In genomic region chr2:186599186-186599778, GRCh38 we compare ENCODE assay signal across 31 cellular contexts. TPM values are rescaled to one million over a fixed set of nuclear protein-coding genes. Genes with fewer than 3 reads are reported as not detected.
A peak's percentile ranks its signal among the peaks of the same experiment; 100 is the strongest.
DNase-seq lines count a peak whose midpoint lies in the region; ATAC-seq, FAIRE-seq and TF ChIP-seq lines count a peak whose summit lies in the region.
"Had no signal": no experiment of that assay in that cellular context is flagged by ENCODE, and none has a peak within 500 bp of the region (broad histone marks: within the 10 kb centered on the region; RNA-seq: fewer than 3 reads in every experiment).

No MANE protein-coding gene starts in this region.

- H3K36me3 ChIP-seq in ACC112 (ENCODE audit: insufficient read depth, low read length) (peaks cover 6% of the 10 kb centered on the region; the same call in 1 of the 2 replicates), adipocyte (ENCODE audit: control insufficient read depth, insufficient read depth, low read length, severe bottlenecking) (peaks cover 20% of the 10 kb centered on the region), H1 (ENCODE audit: control insufficient read depth in 2 of 4, insufficient read depth in 4 of 4, low read length in 3 of 4) (no peaks in the 10 kb centered on the region; a peak in 1 of 8 replicates), neural progenitor cell (no peaks in the 10 kb centered on the region)
- H3K36me3 ChIP-seq: BE2C, HAP-1, ovary had no signal

- H4K20me1 ChIP-seq in H1 (replicated peaks in 1 of 2; ENCODE audit: control insufficient read depth in 1 of 2, insufficient read depth in 2 of 2, low read length in 2 of 2) = peaks cover 0 to 2% of the 10 kb centered on the region in 2 experiments
- peaks cover 9% of the 10 kb centered on the region for H4K20me1 ChIP-seq in neural progenitor cell (ENCODE audit: low read depth)

- no peak overlapping the region for H3K18ac ChIP-seq in H1 (ENCODE audit: extremely low read depth, low read length)

- no peak overlapping the region for H2AFZ ChIP-seq in ACC112 (ENCODE audit: low read length, unreplicated experiment)
- no peak overlapping the region for H2AFZ ChIP-seq in H1 (ENCODE audit: low read length)
- H2AFZ ChIP-seq in neural progenitor cell (replicated peaks) = no peak overlapping the region
- H2AFZ ChIP-seq: hepatocyte had no signal

- no peak overlapping the region for H3K14ac ChIP-seq in H1 (ENCODE audit: insufficient read length)

- H3K9me3 ChIP-seq in adipocyte (ENCODE audit: control insufficient read depth, low read length) = no peaks in the 10 kb centered on the region
- no peaks in the 10 kb centered on the region for H3K9me3 ChIP-seq in H1 (ENCODE audit: insufficient read depth in 2 of 2, low read depth in 1 of 2, low read length in 1 of 2)
- no peaks in the 10 kb centered on the region for H3K9me3 ChIP-seq in neural progenitor cell (ENCODE audit: low read depth)
- H3K9me3 ChIP-seq: BE2C, HAP-1, ovary, Peyer's patch, SJSA1, stomach, upper lobe of left lung had no signal

- H3K23me2 ChIP-seq in H1 (ENCODE audit: low read depth, low read length) = no peaks in the 10 kb centered on the region

- H3K23ac ChIP-seq in H1 (ENCODE audit: insufficient read length) = no peak overlapping the region

- H3K4me2 ChIP-seq in H1 (ENCODE audit: insufficient read depth in 1 of 2, low read depth in 2 of 2, low read length in 2 of 2) = no peak overlapping the region
- H3K4me2 ChIP-seq in neural progenitor cell = peak overlapping the region; percentile 36
- H3K4me2 ChIP-seq: hepatocyte had no signal

- H3K4me1 Mint-ChIP-seq in neural progenitor cell (peaks cover 31% of the 10 kb centered on the region), glutamatergic neuron (ENCODE audit: low read depth, unreplicated experiment) (no peaks in the 10 kb centered on the region)
- H3K4me1 Mint-ChIP-seq in activated T-helper 17 cell treated with anti-CD3 and anti-CD28 coated beads, Interleukin-2, amount 50 U/mL, for 72 hours = peaks cover 5% of the 10 kb centered on the region

- no peak overlapping the region for H4K91ac ChIP-seq in H1 (replicated peaks; ENCODE audit: insufficient read length, low read length)

- no peak for TF ChIP-seq CTCF in H1 (IDR thresholded peaks at IDR 0.05; ENCODE audit: control extremely low read depth in 1 of 3, insufficient read depth in 1 of 3, low read depth in 1 of 3, low read length in 3 of 3)
- TF ChIP-seq CTCF in neural progenitor cell (IDR thresholded peaks at IDR 0.05) = no peak
- no peak for TF ChIP-seq CTCF in glutamatergic neuron (IDR thresholded peaks at IDR 0.05; ENCODE audit: partially characterized antibody, unreplicated experiment)

- peaks cover 32% of the 10 kb centered on the region for H3F3A ChIP-seq in neural progenitor cell (ENCODE audit: low read depth)

- TF ChIP-seq EP300 in H1 (IDR thresholded peaks at IDR 0.05; ENCODE audit: borderline replicate concordance in 1 of 2, low read depth in 2 of 2, low read length in 2 of 2) = no peak

- CTCF ChIA-PET in H1 (lab: Charles Lee; ENCODE audit: partially characterized antibody) = interaction anchor here (1.4 kb wide), 1 partner anchor 22 kb away, joined by 4 read pairs; no protein-coding TSS in a partner anchor

- H3K4me1 ChIP-seq in ACC112 (ENCODE audit: control insufficient read depth, insufficient read depth, low read length, unreplicated experiment) = peaks cover 34% of the 10 kb centered on the region
- peaks cover 30% of the 10 kb centered on the region for H3K4me1 ChIP-seq in adipocyte (ENCODE audit: control insufficient read depth, insufficient read depth, low read length)
- peaks cover 2 to 6% (median 4%) of the 10 kb centered on the region in 4 experiments; a peak in 4 of 7 replicates for H3K4me1 ChIP-seq in H1 (replicated peaks in 1 of 4; ENCODE audit: control insufficient read depth in 3 of 4, insufficient read depth in 4 of 4, low read length in 3 of 4)
- H3K4me1 ChIP-seq in neural progenitor cell = peaks cover 69% of the 10 kb centered on the region
- H3K4me1 ChIP-seq: BE2C had no signal

- TF ChIP-seq RAD21 in H1 (IDR thresholded peaks at IDR 0.05 in 1 of 2, conservative IDR thresholded peaks at IDR 0.05 in 1 of 2; ENCODE audit: low read depth in 2 of 2, low read length in 2 of 2) = no peak

- no peak overlapping the region for H2BK5ac ChIP-seq in H1 (ENCODE audit: low read depth, low read length)

- DNase-seq in adipocyte (ENCODE audit: low read depth) (no peak), H1 (ENCODE audit: low read depth in 1 of 2, low spot score in 2 of 2) (no peak), neural progenitor cell (ENCODE audit: low spot score) (no peak), glutamatergic neuron (no peak), HCEC 1CT (no peak)
- DNase-seq: activated CD8-positive, alpha-beta memory T cell treated with anti-CD3 and anti-CD28 coated beads for 24 hours; activated naive CD4-positive, alpha-beta T cell; activated T-cell treated with anti-CD3 and anti-CD28 coated beads, Interleukin-2, amount 50 U/mL, for 24 hours; BE2C; COR-L47; DMS79; GF-D8; naive thymus-derived CD8-positive, alpha-beta T cell; NCI-H1092 treated with DMSO at 0.1 percent for 48 hours; NCI-H187 treated with DMSO at 0.1 percent for 48 hours; NCI-H526; ovary; Peyer's patch; stomach; upper lobe of left lung had no signal

- H2BK20ac ChIP-seq in H1 (ENCODE audit: low read length) = no peak overlapping the region

- H3K56ac ChIP-seq in H1 (replicated peaks; ENCODE audit: insufficient read length, low read depth, low read length) = no peak overlapping the region

- H2BK12ac ChIP-seq in H1 (ENCODE audit: low read depth, low read length) = no peak overlapping the region

- no peak overlapping the region for H4K5ac ChIP-seq in H1 (ENCODE audit: insufficient read length, low read depth, low read length)

- H3K4me3 ChIP-seq in ACC112 (ENCODE audit: low read depth, low read length) (no peak overlapping the region), adipocyte (ENCODE audit: low read length) (peak overlapping the region; percentile 3), H1 (ENCODE audit: extremely low read depth in 1 of 4, insufficient read depth in 2 of 4, low read depth in 3 of 4, low read length in 4 of 4) (no peak overlapping the region), neural progenitor cell (no peak overlapping the region)
- H3K4me3 ChIP-seq: cardiac muscle cell, HAP-1, hepatocyte, ovary, Peyer's patch, SJSA1, stomach, upper lobe of left lung had no signal

- H3K27me3 Mint-ChIP-seq in neural progenitor cell (ENCODE audit: insufficient read depth, low read depth) (no peaks in the 10 kb centered on the region), glutamatergic neuron (ENCODE audit: unreplicated experiment) (no peaks in the 10 kb centered on the region)
- no peaks in the 10 kb centered on the region for H3K27me3 Mint-ChIP-seq in activated T-helper 17 cell treated with anti-CD3 and anti-CD28 coated beads, Interleukin-2, amount 50 U/mL, for 72 hours
- H3K27me3 Mint-ChIP-seq: activated T-cell treated with anti-CD3 and anti-CD28 coated beads, Interleukin-2, amount 50 U/mL, for 24 hours; naive thymus-derived CD8-positive, alpha-beta T cell had no signal

- POLR2A ChIA-PET in H1 (lab: Charles Lee; ENCODE audit: partially characterized antibody) = interaction anchor here (2.5 kb wide), 1 partner anchor 9 kb away, joined by 10 read pairs; the partner anchor contains the start of gene ITGAV

- no peak overlapping the region for H2AK5ac ChIP-seq in H1 (ENCODE audit: low read depth, low read length)

- no peaks in the 10 kb centered on the region for H3K9me3 Mint-ChIP-seq in neural progenitor cell
- peaks cover 2% of the 10 kb centered on the region for H3K9me3 Mint-ChIP-seq in glutamatergic neuron (ENCODE audit: unreplicated experiment)
- no peaks in the 10 kb centered on the region for H3K9me3 Mint-ChIP-seq in activated T-helper 17 cell treated with anti-CD3 and anti-CD28 coated beads, Interleukin-2, amount 50 U/mL, for 72 hours
- H3K9me3 Mint-ChIP-seq: activated T-cell treated with anti-CD3 and anti-CD28 coated beads, Interleukin-2, amount 50 U/mL, for 24 hours; naive thymus-derived CD8-positive, alpha-beta T cell had no signal

- H3K4me3 Mint-ChIP-seq in neural progenitor cell (no peak overlapping the region), glutamatergic neuron (ENCODE audit: unreplicated experiment) (no peak overlapping the region)
- H3K4me3 Mint-ChIP-seq in activated T-helper 17 cell treated with anti-CD3 and anti-CD28 coated beads, Interleukin-2, amount 50 U/mL, for 72 hours = no peak overlapping the region
- H3K4me3 Mint-ChIP-seq: activated T-cell treated with anti-CD3 and anti-CD28 coated beads, Interleukin-2, amount 50 U/mL, for 24 hours; naive thymus-derived CD8-positive, alpha-beta T cell had no signal

- no peaks in the 10 kb centered on the region for H3K79me1 ChIP-seq in H1 (ENCODE audit: low read depth, low read length)

- H3K9ac ChIP-seq in adipocyte (ENCODE audit: low read length) = peak overlapping the region; percentile 3
- no peak overlapping the region for H3K9ac ChIP-seq in H1 (replicated peaks in 1 of 4; ENCODE audit: extremely low read depth in 1 of 4, low read depth in 3 of 4, low read length in 3 of 4)
- no peak overlapping the region for H3K9ac ChIP-seq in neural progenitor cell

- FAIRE-seq in H1 (lab: Jason Lieb, UNC) = peak; percentile 19
- FAIRE-seq: A204.1, HepG2 had no signal

- H3K27ac Mint-ChIP-seq in neural progenitor cell = no peak overlapping the region
- H3K27ac Mint-ChIP-seq in glutamatergic neuron (ENCODE audit: unreplicated experiment) = no peak overlapping the region
- H3K27ac Mint-ChIP-seq in activated T-helper 17 cell treated with anti-CD3 and anti-CD28 coated beads, Interleukin-2, amount 50 U/mL, for 72 hours = no peak overlapping the region
- H3K27ac Mint-ChIP-seq: activated T-cell treated with anti-CD3 and anti-CD28 coated beads, Interleukin-2, amount 50 U/mL, for 24 hours had no signal

- no peak overlapping the region for H2BK120ac ChIP-seq in H1 (replicated peaks; ENCODE audit: low read depth, low read length)

- H3K4ac ChIP-seq in H1 (replicated peaks; ENCODE audit: insufficient read length, low read depth, low read length) = no peak overlapping the region

- H3K79me2 ChIP-seq in ACC112 (ENCODE audit: control insufficient read depth, insufficient read depth, low read length, unreplicated experiment) = peaks cover 70% of the 10 kb centered on the region
- peaks cover 0 to 48% of the 10 kb centered on the region in 2 experiments; a peak in 2 of 4 replicates for H3K79me2 ChIP-seq in H1 (ENCODE audit: control insufficient read depth in 1 of 2, insufficient read depth in 2 of 2, low read length in 2 of 2)
- H3K79me2 ChIP-seq in neural progenitor cell (ENCODE audit: low read depth) = peaks cover 66% of the 10 kb centered on the region

- no peak for ATAC-seq in activated T-helper 17 cell treated with anti-CD3 and anti-CD28 coated beads, Interleukin-2, amount 50 U/mL, for 72 hours (replicated peaks)
- ATAC-seq in HG03520 (IDR thresholded peaks at IDR 0.05; ENCODE audit: unreplicated experiment) = no peak
- ATAC-seq: HepG2; naive thymus-derived CD8-positive, alpha-beta T cell had no signal

- peak overlapping the region; percentile 18; the same call in 1 of the 2 replicates for H3K27ac ChIP-seq in ACC112 (ENCODE audit: low read depth, low read length)
- H3K27ac ChIP-seq in H1 (ENCODE audit: low read depth, low read length) = no peak overlapping the region
- peak overlapping the region; percentile 9 for H3K27ac ChIP-seq in neural progenitor cell
- H3K27ac ChIP-seq: cardiac muscle cell, epithelial cell of prostate, hepatocyte, HL-60, ovary, Peyer's patch, SJSA1, stomach, upper lobe of left lung had no signal

- no peak overlapping the region for H4K8ac ChIP-seq in H1 (ENCODE audit: extremely low read depth, insufficient read depth, low read length)

- H3K36me3 Mint-ChIP-seq in neural progenitor cell (peaks cover 4% of the 10 kb centered on the region), glutamatergic neuron (ENCODE audit: unreplicated experiment) (no peaks in the 10 kb centered on the region)
- peaks cover 22% of the 10 kb centered on the region for H3K36me3 Mint-ChIP-seq in activated T-helper 17 cell treated with anti-CD3 and anti-CD28 coated beads, Interleukin-2, amount 50 U/mL, for 72 hours (ENCODE audit: low read depth)

- H2BK15ac ChIP-seq in H1 (ENCODE audit: low read length) = no peak overlapping the region

- 71% methylated on average over 3 of the region's 3 CpGs; no CpG with 5 or more reads in 1 of the 2 experiments for WGBS in H1 (ENCODE audit: extremely low coverage in 1 of 2, insufficient coverage in 1 of 2, insufficient read length in 1 of 2, insufficient replicate concordance in 2 of 2, low coverage in 1 of 2, low lambda C conversion rate in 2 of 2, missing lambda C conversion rate in 1 of 2), 2 experiments

- no peak for TF ChIP-seq POLR2A in H1 (IDR thresholded peaks at IDR 0.05; ENCODE audit: control extremely low read depth in 1 of 2, low read depth in 2 of 2, low read length in 2 of 2)

- H3K27me3 ChIP-seq in ACC112 (ENCODE audit: insufficient read depth, low read length) (no peaks in the 10 kb centered on the region), adipocyte (replicated peaks; ENCODE audit: control insufficient read depth, insufficient read depth, low read length) (no peaks in the 10 kb centered on the region), H1 (replicated peaks in 1 of 4; ENCODE audit: control insufficient read depth in 3 of 4, extremely low read depth in 1 of 4, insufficient read depth in 3 of 4, low read length in 3 of 4) (no peaks in the 10 kb centered on the region), neural progenitor cell (no peaks in the 10 kb centered on the region)
- H3K27me3 ChIP-seq: BE2C, cardiac muscle cell, hepatocyte, ovary, Peyer's patch, SJSA1, stomach, upper lobe of left lung had no signal

RNA-seq across cellular contexts. Expression of gene ITGAV, which starts 9.4 kb away (rescaled TPM):
- 38.3 and 42.4 TPM in 2 replicates for total RNA-seq in H1 (2021; fragmentation: NEBNext Ultra II Directional; extraction: Animal tissue kit (Norgen Biotek cat#: 25700))
- polyA plus RNA-seq in H1 (2011; rRNA removed) = 6.5 and 11.7 TPM in 2 replicates
- 14.6 TPM for polyA plus RNA-seq in H1 (2011; cell fraction: cytosol; rRNA removed)
- 13.3 TPM for polyA plus RNA-seq in H1 (2011; cell fraction: nucleus; rRNA removed)
- polyA plus RNA-seq in H1 (2012, experiment 1 of 2) = 13.5 to 37.7 TPM (median 24.2 TPM) in 4 replicates
- 1.4 TPM for polyA plus RNA-seq in H1 (2012, experiment 2 of 2)
- 32.1 TPM for polyA plus RNA-seq in H1 (2013, experiment 1 of 2)
- polyA plus RNA-seq in H1 (2013, experiment 2 of 2) = 27.8 TPM
- 60.8 and 113 TPM in 2 replicates for polyA minus RNA-seq in H1 (2011; rRNA and poly(A)+ RNA removed)
- polyA minus RNA-seq in H1 (2011; cell fraction: cytosol; rRNA and poly(A)+ RNA removed) = 44.8 TPM
- polyA minus RNA-seq in H1 (2011; cell fraction: nucleus; rRNA and poly(A)+ RNA removed) = 48.7 TPM
- total RNA-seq in neural progenitor cell (ENCODE audit: low replicate concordance) (58.7 and 72.8 TPM in 2 replicates), glutamatergic neuron (ENCODE audit: unreplicated experiment) (21.9 TPM)
- 10 to 100 TPM; 10.0 to 12.1 TPM for total RNA-seq in activated T-helper 17 cell treated with anti-CD3 and anti-CD28 coated beads, Interleukin-2, amount 50 U/mL, for 72 hours
